8 cellular contexts compared by ENCODE assay signal in genomic region chr10:61899663-61899996, GRCh38. TPM values are rescaled to one million over a fixed set of nuclear protein-coding genes. Genes with fewer than 3 reads are reported as not detected.
DNase-seq lines count a peak whose midpoint lies in the region; ATAC-seq and TF ChIP-seq lines count a peak whose summit lies in the region.

No MANE protein-coding gene starts in this region.

- H3K27me3 Mint-ChIP-seq in CD4-positive, CD25-positive, alpha-beta regulatory T cell: peaks cover 6% of the 10 kb centered on the region

- H3K4me3 ChIP-seq in CD4-positive, CD25-positive, alpha-beta regulatory T cell (ENCODE audit: low read depth, low read length): peak overlapping the region; percentile 100
- H3K4me3 ChIP-seq in NB4 (ENCODE audit: low read depth, low read length) (peak overlapping the region; percentile 77), neutrophil (ENCODE audit: low read depth in 1 of 2, low read length in 1 of 2) (peak overlapping the region; percentile 84 to 96)
- H3K4me3 ChIP-seq in effector memory CD4-positive, alpha-beta T cell (ENCODE audit: insufficient read depth, low read depth, low read length, poor library complexity, severe bottlenecking): peak overlapping the region; percentile 75

- no peaks in the 10 kb centered on the region for H3K9me3 ChIP-seq in CD4-positive, CD25-positive, alpha-beta regulatory T cell (ENCODE audit: control insufficient read depth in 2 of 2, low read length in 2 of 2)
- no peaks in the 10 kb centered on the region for H3K9me3 ChIP-seq in effector memory CD4-positive, alpha-beta T cell (ENCODE audit: control insufficient read depth, low read length)
- H3K9me3 ChIP-seq in neutrophil: no peaks in the 10 kb centered on the region

- peak overlapping the region; percentile 93 to 97 (median 93) for H3K27ac Mint-ChIP-seq in CD4-positive, CD25-positive, alpha-beta regulatory T cell

- H3K27ac ChIP-seq in CD4-positive, CD25-positive, alpha-beta regulatory T cell (ENCODE audit: insufficient read depth, low read length, poor library complexity, severe bottlenecking): peak overlapping the region; percentile 95
- H3K27ac ChIP-seq in effector memory CD4-positive, alpha-beta T cell (ENCODE audit: insufficient read depth, low read length, poor library complexity, severe bottlenecking): peak overlapping the region; percentile 88
- peak overlapping the region; percentile 72 for H3K27ac ChIP-seq in neutrophil

- TF ChIP-seq CTCF in NB4 (IDR thresholded peaks at IDR 0.05; ENCODE audit: low read depth, low read length) (no peak), neutrophil (IDR thresholded peaks at IDR 0.05) (no peak)

- peak overlapping the region; percentile 91 to 94 (median 92) for H3K4me3 Mint-ChIP-seq in CD4-positive, CD25-positive, alpha-beta regulatory T cell

- no peaks in the 10 kb centered on the region for H3K36me3 Mint-ChIP-seq in CD4-positive, CD25-positive, alpha-beta regulatory T cell

- H3K4me1 Mint-ChIP-seq in CD4-positive, CD25-positive, alpha-beta regulatory T cell: peaks cover 17 to 41% (median 31%) of the 10 kb centered on the region in 4 donors

- H3K36me3 ChIP-seq in CD4-positive, CD25-positive, alpha-beta regulatory T cell (ENCODE audit: control insufficient read depth, insufficient read depth, low read length): no peaks in the 10 kb centered on the region
- H3K36me3 ChIP-seq in effector memory CD4-positive, alpha-beta T cell (ENCODE audit: control insufficient read depth, insufficient read depth, low read length): no peaks in the 10 kb centered on the region
- no peaks in the 10 kb centered on the region for H3K36me3 ChIP-seq in neutrophil

- no peak for DNase-seq in CD4-positive, CD25-positive, alpha-beta regulatory T cell
- DNase-seq in NB4 (ENCODE audit: low read depth) (no peak), NCI-H2029 (lab: John Stamatoyannopoulos, UW) (no peak)
- DNase-seq in effector memory CD4-positive, alpha-beta T cell: no peak

- TF ChIP-seq POLR2A in NB4 (IDR thresholded peaks at IDR 0.05; ENCODE audit: extremely low read depth, insufficient read length): no peak

- peaks cover 48% of the 10 kb centered on the region for H3K4me1 ChIP-seq in CD4-positive, CD25-positive, alpha-beta regulatory T cell (ENCODE audit: control insufficient read depth, insufficient read depth, low read length, poor library complexity, severe bottlenecking)
- H3K4me1 ChIP-seq in effector memory CD4-positive, alpha-beta T cell (ENCODE audit: control insufficient read depth, insufficient read depth, low read length, poor library complexity, severe bottlenecking): peaks cover 20% of the 10 kb centered on the region
- H3K4me1 ChIP-seq in neutrophil (ENCODE audit: control insufficient read depth in 1 of 2, insufficient read depth in 1 of 2, low read depth in 1 of 2, low read length in 1 of 2): peaks cover 62 to 64% of the 10 kb centered on the region in 2 experiments

- ATAC-seq in CD4-positive, CD25-positive, alpha-beta regulatory T cell (ENCODE audit: low read depth in 2 of 2): no peak
- ATAC-seq in HG03457 (IDR thresholded peaks at IDR 0.05; ENCODE audit: unreplicated experiment) (no peak), HG02852 (IDR thresholded peaks at IDR 0.05; ENCODE audit: unreplicated experiment) (no peak), HG03432 (IDR thresholded peaks at IDR 0.05; ENCODE audit: unreplicated experiment) (no peak)

- H3K9me3 Mint-ChIP-seq in CD4-positive, CD25-positive, alpha-beta regulatory T cell: no peaks in the 10 kb centered on the region

- H3K27me3 ChIP-seq in CD4-positive, CD25-positive, alpha-beta regulatory T cell (ENCODE audit: control insufficient read depth, insufficient read depth, low read length): no peaks in the 10 kb centered on the region
- H3K27me3 ChIP-seq in effector memory CD4-positive, alpha-beta T cell (replicated peaks; ENCODE audit: control insufficient read depth, insufficient read depth, low read length, poor library complexity, severe bottlenecking): no peaks in the 10 kb centered on the region
- peaks cover 15% of the 10 kb centered on the region for H3K27me3 ChIP-seq in neutrophil

RNA-seq across cellular contexts. Expression of gene ARID5B, which starts 1.9 kb away (rescaled TPM):
- total RNA-seq in CD4-positive, CD25-positive, alpha-beta regulatory T cell: 169 TPM
- polyA plus RNA-seq in CD4-positive, CD25-positive, alpha-beta regulatory T cell: 10 to 100 TPM; 58.1 to 67.2 (median 62.5) TPM
